26 cellular contexts compared by ENCODE assay signal in the genomic region with DNA sequence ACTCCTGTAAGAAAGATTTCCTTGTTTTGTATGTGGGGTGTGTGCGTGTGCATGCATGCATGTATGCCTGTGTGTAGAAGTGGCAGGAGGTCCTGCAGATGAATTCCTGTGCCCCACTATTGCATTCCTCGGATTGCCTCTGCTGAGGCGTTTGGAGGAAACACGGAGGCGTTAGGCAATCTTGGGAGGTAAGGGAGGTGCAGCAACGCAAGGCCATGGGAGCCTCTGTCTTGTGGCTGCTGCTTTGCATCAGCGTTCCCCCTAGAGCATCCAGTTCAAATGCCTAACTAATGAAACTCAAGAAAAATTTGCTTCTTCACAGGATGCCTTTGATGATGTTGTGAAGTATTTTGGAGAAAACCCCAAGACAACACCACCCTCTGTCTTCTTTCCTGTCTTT.
DNase-seq lines count a peak whose midpoint lies in the region; ATAC-seq and TF ChIP-seq lines count a peak whose summit lies in the region.
"Had no signal": no experiment of that assay in that cellular context is flagged by ENCODE, and none has a peak within 500 bp of the region (broad histone marks: within the 10 kb centered on the region; RNA-seq: fewer than 3 reads in every experiment).

No MANE protein-coding gene starts in this region.

- H3K79me1 ChIP-seq in mesendoderm (ENCODE audit: low read length): no peaks in the 10 kb centered on the region

- WGBS in mesendoderm (ENCODE audit: extremely low coverage, insufficient coverage, low lambda C conversion rate): no CpG with 5 or more reads among the region's 7 CpGs

- H3K56ac ChIP-seq in mesendoderm (ENCODE audit: low read length): no peak overlapping the region

- no peak overlapping the region for H3K4ac ChIP-seq in mesendoderm (ENCODE audit: low read depth, low read length)

- no peaks in the 10 kb centered on the region for H3K9me2 ChIP-seq in Karpas-422 (replicated peaks; ENCODE audit: insufficient read depth, low read length)

- DNase-seq in Karpas-422 (peak; percentile 38), amniotic epithelial cell (ENCODE audit: low read depth) (peak; percentile 71), dorsolateral prefrontal cortex (no peak), mesendoderm (no peak), endothelial cell (ENCODE audit: low spot score) (no peak)
- no peak for DNase-seq in stimulated activated naive B cell treated with anti-CD40 and anti-IgM and Interleukin-4, amounts not matched to agents 10 μg/mL and 1 μg/mL and 100 μg/mL, for 72 hours
- no peak for DNase-seq in NK-92 treated with Interleukin-12 subunit alpha and Interleukin-12 subunit beta, amount 100 ng/mL, for 24 hours (lab: John Stamatoyannopoulos, UW)
- DNase-seq: 8988T; ACHN; BE2C; C1 segment of cervical spinal cord; CD4-positive, alpha-beta memory T cell; CD4-positive, CD25-positive, alpha-beta regulatory T cell; CD8-positive, alpha-beta memory T cell; COR-L47; DMS 273 treated with DMSO at 0.1 percent for 48 hours; DMS153; DMS53; DMS79; DND-41; EL; GDM1 had no signal

- peak overlapping the region; percentile 20 for H3K27ac Mint-ChIP-seq in stimulated activated naive B cell treated with anti-CD40 and anti-IgM and Interleukin-4, amounts not matched to agents 10 μg/mL and 1 μg/mL and 100 μg/mL, for 72 hours
- no peak overlapping the region for H3K27ac Mint-ChIP-seq in endothelial cell (ENCODE audit: unreplicated experiment)
- H3K27ac Mint-ChIP-seq: CD14-positive monocyte; CD4-positive, alpha-beta memory T cell; CD4-positive, CD25-positive, alpha-beta regulatory T cell had no signal

- no peak overlapping the region for H2BK5ac ChIP-seq in mesendoderm (ENCODE audit: low read length)

- no peak overlapping the region for H2AFZ ChIP-seq in Karpas-422 (ENCODE audit: low read length)

- no peak for TF ChIP-seq CTCF in dorsolateral prefrontal cortex (IDR thresholded peaks at IDR 0.05 in 54 of 56, conservative IDR thresholded peaks at IDR 0.05 in 2 of 56; ENCODE audit: low read depth in 1 of 56, partially characterized antibody in 56 of 56)
- no peak for TF ChIP-seq CTCF in endothelial cell (IDR thresholded peaks at IDR 0.05; ENCODE audit: unreplicated experiment)

- no peak overlapping the region for H2BK15ac ChIP-seq in mesendoderm (replicated peaks; ENCODE audit: low read depth)

- no peaks in the 10 kb centered on the region for H3K9me3 ChIP-seq in Karpas-422 (ENCODE audit: low read length)
- H3K9me3 ChIP-seq: BE2C, BLaER1 had no signal

- no peaks in the 10 kb centered on the region for H3K36me3 ChIP-seq in Karpas-422 (ENCODE audit: insufficient read depth, low read length)
- H3K36me3 ChIP-seq in mesendoderm (ENCODE audit: control insufficient read depth, insufficient read depth, low read length): peaks cover 3% of the 10 kb centered on the region
- H3K36me3 ChIP-seq: BE2C had no signal

- peak overlapping the region; percentile 45; the same call in 1 of the 2 replicates for H3K4me3 ChIP-seq in Karpas-422 (ENCODE audit: low read length)
- no peak overlapping the region for H3K4me3 ChIP-seq in dorsolateral prefrontal cortex
- no peak overlapping the region for H3K4me3 ChIP-seq in mesendoderm (ENCODE audit: low read length)
- H3K4me3 ChIP-seq: BLaER1, GM12878 had no signal

- intact Hi-C loops in dorsolateral prefrontal cortex (cut with DNase I): loop anchor here (5.0 to 10.0 kb wide), 2 partner anchors 460 to 602 kb away; a partner anchor contains a TSS

- no peak overlapping the region for H2BK120ac ChIP-seq in mesendoderm (ENCODE audit: low read depth, low read length)

- H2AK5ac ChIP-seq in mesendoderm (ENCODE audit: low read length): no peak overlapping the region

- peaks cover 30% of the 10 kb centered on the region for H3K4me1 ChIP-seq in Karpas-422 (ENCODE audit: low read length)
- no peaks in the 10 kb centered on the region for H3K4me1 ChIP-seq in mesendoderm (ENCODE audit: control insufficient read depth, low read depth, low read length)
- H3K4me1 ChIP-seq: BE2C, BLaER1 had no signal

- H4K5ac ChIP-seq in mesendoderm (ENCODE audit: low read length): no peak overlapping the region

- H3K4me2 ChIP-seq in Karpas-422 (ENCODE audit: low read depth, low read length, poor library complexity, severe bottlenecking): peak overlapping the region; percentile 71
- no peak overlapping the region for H3K4me2 ChIP-seq in mesendoderm (ENCODE audit: low read length)
- H3K4me2 ChIP-seq: BLaER1 had no signal

- peaks cover 0 to 6% of the 10 kb centered on the region in 2 donors for H3K4me1 Mint-ChIP-seq in stimulated activated naive B cell treated with anti-CD40 and anti-IgM and Interleukin-4, amounts not matched to agents 10 μg/mL and 1 μg/mL and 100 μg/mL, for 72 hours
- no peaks in the 10 kb centered on the region for H3K4me1 Mint-ChIP-seq in endothelial cell (ENCODE audit: unreplicated experiment)

- no peak overlapping the region for H4K8ac ChIP-seq in mesendoderm (ENCODE audit: low read depth, low read length)

- H3K23ac ChIP-seq in mesendoderm (ENCODE audit: low read length): no peak overlapping the region

- no peak overlapping the region for H3K4me3 Mint-ChIP-seq in stimulated activated naive B cell treated with anti-CD40 and anti-IgM and Interleukin-4, amounts not matched to agents 10 μg/mL and 1 μg/mL and 100 μg/mL, for 72 hours
- no peak overlapping the region for H3K4me3 Mint-ChIP-seq in endothelial cell (ENCODE audit: unreplicated experiment)
- H3K4me3 Mint-ChIP-seq: CD14-positive monocyte; CD4-positive, alpha-beta memory T cell; CD4-positive, CD25-positive, alpha-beta regulatory T cell; CD8-positive, alpha-beta memory T cell had no signal

- peaks cover 0 to 7% of the 10 kb centered on the region in 2 donors for H3K36me3 Mint-ChIP-seq in stimulated activated naive B cell treated with anti-CD40 and anti-IgM and Interleukin-4, amounts not matched to agents 10 μg/mL and 1 μg/mL and 100 μg/mL, for 72 hours
- H3K36me3 Mint-ChIP-seq in endothelial cell (ENCODE audit: low read depth, unreplicated experiment): peaks cover 32% of the 10 kb centered on the region
- H3K36me3 Mint-ChIP-seq: CD14-positive monocyte; CD4-positive, alpha-beta memory T cell; CD4-positive, CD25-positive, alpha-beta regulatory T cell; CD8-positive, alpha-beta memory T cell had no signal

- H3K27me3 ChIP-seq in Karpas-422 (ENCODE audit: low read length) (no peaks in the 10 kb centered on the region), dorsolateral prefrontal cortex (no peaks in the 10 kb centered on the region), mesendoderm (ENCODE audit: insufficient read depth, low read length, poor library complexity) (no peaks in the 10 kb centered on the region)
- H3K27me3 ChIP-seq: BE2C, BLaER1 had no signal

- no peak for ATAC-seq in stimulated activated naive B cell treated with anti-CD40 and anti-IgM and Interleukin-4, amounts not matched to agents 10 μg/mL and 1 μg/mL and 100 μg/mL, for 72 hours (replicated peaks)
- ATAC-seq in GM19397 (IDR thresholded peaks at IDR 0.05; ENCODE audit: unreplicated experiment): no peak
- ATAC-seq: GM12878 had no signal

- no peak overlapping the region for H3K18ac ChIP-seq in mesendoderm (ENCODE audit: low read length)

- H3K9ac ChIP-seq in Karpas-422 (ENCODE audit: low read length) (peak overlapping the region; percentile 52), mesendoderm (ENCODE audit: low read length) (no peak overlapping the region)
- H3K9ac ChIP-seq: BLaER1 had no signal

- H3K79me2 ChIP-seq in Karpas-422 (ENCODE audit: low read length) (no peaks in the 10 kb centered on the region), mesendoderm (ENCODE audit: control insufficient read depth, insufficient read depth, low read length) (no peaks in the 10 kb centered on the region)

- H4K20me1 ChIP-seq in Karpas-422 (ENCODE audit: insufficient read depth, low read depth, low read length): no peaks in the 10 kb centered on the region

- H3K27ac ChIP-seq in Karpas-422 (ENCODE audit: low read length): peak overlapping the region; percentile 77; the same call in 1 of the 2 replicates
- peak overlapping the region in 46 of 59 donors; percentile 1 to 73 (median 52) for H3K27ac ChIP-seq in dorsolateral prefrontal cortex
- no peak overlapping the region for H3K27ac ChIP-seq in mesendoderm (ENCODE audit: low read depth, low read length)
- H3K27ac ChIP-seq: BLaER1 had no signal

- no peaks in the 10 kb centered on the region for H3K9me3 Mint-ChIP-seq in stimulated activated naive B cell treated with anti-CD40 and anti-IgM and Interleukin-4, amounts not matched to agents 10 μg/mL and 1 μg/mL and 100 μg/mL, for 72 hours
- no peaks in the 10 kb centered on the region for H3K9me3 Mint-ChIP-seq in endothelial cell (ENCODE audit: unreplicated experiment)
- H3K9me3 Mint-ChIP-seq: CD14-positive monocyte; CD4-positive, alpha-beta memory T cell; CD4-positive, CD25-positive, alpha-beta regulatory T cell; CD8-positive, alpha-beta memory T cell had no signal

- H3K27me3 Mint-ChIP-seq in stimulated activated naive B cell treated with anti-CD40 and anti-IgM and Interleukin-4, amounts not matched to agents 10 μg/mL and 1 μg/mL and 100 μg/mL, for 72 hours: no peaks in the 10 kb centered on the region
- peaks cover 17% of the 10 kb centered on the region for H3K27me3 Mint-ChIP-seq in endothelial cell (ENCODE audit: unreplicated experiment)

Comparison
In these comparisons a context has a peak if more than half of its experiments do, and no peak if none do; other contexts are left out.
1. DNase-seq: peak in Karpas-422 (single experiment) and amniotic epithelial cell (single experiment); none in dorsolateral prefrontal cortex (0 of 10), stimulated activated naive B cell treated with anti-CD40 and anti-IgM and Interleukin-4, amounts not matched to agents 10 μg/mL and 1 μg/mL and 100 μg/mL, for 72 hours (single experiment), mesendoderm (single experiment), NK-92 treated with Interleukin-12 subunit alpha and Interleukin-12 subunit beta, amount 100 ng/mL, for 24 hours (single experiment) and endothelial cell (single experiment).